Comparison of ENCODE assay signal across 1 cellular context in the genomic region with DNA sequence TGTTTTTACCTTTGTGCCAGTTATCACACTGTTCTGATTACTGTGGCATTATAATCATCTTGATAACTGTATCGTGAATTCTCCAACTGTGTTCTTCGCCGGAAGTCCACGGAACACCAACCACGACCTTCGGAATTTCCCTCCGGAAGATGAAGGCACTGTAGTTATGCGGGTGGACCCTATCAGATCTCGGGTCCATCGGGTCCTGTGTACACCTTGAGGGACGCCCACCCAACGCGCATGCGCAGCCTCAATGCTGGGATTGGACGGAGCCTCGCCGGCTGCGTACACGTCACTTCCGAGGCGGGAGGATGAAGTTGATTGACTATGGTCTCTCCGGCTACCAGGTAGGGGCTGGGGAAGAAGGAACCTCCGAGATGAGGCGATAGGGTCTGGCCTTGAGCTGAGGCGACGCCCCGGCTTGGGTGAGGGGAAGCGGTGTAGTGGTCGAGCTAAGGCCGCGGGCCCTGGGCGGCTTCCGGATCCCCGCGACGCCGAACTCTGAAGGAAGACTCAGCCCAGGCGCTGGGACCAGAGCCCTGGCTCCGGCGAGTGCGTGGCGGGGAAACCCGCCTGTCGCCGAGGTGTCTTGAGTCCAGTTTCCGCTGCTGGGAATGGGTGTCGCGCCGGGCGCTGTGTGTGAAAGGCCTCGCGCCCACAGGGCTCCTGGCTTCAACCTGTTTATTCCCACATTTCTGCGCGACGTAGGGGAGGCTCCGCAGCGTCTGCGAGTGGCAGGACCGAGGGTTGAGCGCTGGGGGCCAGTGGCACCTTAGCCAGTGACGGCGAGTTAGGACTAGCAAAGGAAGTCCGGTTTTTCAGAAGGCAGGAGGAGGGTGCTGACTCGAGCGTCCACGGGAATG.
A peak's percentile ranks its signal among the peaks of the same experiment; 100 is the strongest.
TF ChIP-seq lines count a peak whose summit lies in the region.

A gene with protein sequence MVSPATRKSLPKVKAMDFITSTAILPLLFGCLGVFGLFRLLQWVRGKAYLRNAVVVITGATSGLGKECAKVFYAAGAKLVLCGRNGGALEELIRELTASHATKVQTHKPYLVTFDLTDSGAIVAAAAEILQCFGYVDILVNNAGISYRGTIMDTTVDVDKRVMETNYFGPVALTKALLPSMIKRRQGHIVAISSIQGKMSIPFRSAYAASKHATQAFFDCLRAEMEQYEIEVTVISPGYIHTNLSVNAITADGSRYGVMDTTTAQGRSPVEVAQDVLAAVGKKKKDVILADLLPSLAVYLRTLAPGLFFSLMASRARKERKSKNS (plus strand): TSS at position 320 of the 863 bp plus-strand sequence. CDS start 8 bp downstream, at position 328.

TF ChIP-seq in HepG2, 621 proteins besides CTCF, POLR2A, EP300 and RAD21 (continued from another document and continues in another):
- no peak for TF ChIP-seq RBM39 (IDR thresholded peaks at IDR 0.05; ENCODE audit: low read depth, low read length, poor library complexity, severe bottlenecking)
- TF ChIP-seq FOXA3 (CRISPR knock-in tag; IDR thresholded peaks at IDR 0.05) = peak; percentile 83
- TF ChIP-seq, protein P1, sequence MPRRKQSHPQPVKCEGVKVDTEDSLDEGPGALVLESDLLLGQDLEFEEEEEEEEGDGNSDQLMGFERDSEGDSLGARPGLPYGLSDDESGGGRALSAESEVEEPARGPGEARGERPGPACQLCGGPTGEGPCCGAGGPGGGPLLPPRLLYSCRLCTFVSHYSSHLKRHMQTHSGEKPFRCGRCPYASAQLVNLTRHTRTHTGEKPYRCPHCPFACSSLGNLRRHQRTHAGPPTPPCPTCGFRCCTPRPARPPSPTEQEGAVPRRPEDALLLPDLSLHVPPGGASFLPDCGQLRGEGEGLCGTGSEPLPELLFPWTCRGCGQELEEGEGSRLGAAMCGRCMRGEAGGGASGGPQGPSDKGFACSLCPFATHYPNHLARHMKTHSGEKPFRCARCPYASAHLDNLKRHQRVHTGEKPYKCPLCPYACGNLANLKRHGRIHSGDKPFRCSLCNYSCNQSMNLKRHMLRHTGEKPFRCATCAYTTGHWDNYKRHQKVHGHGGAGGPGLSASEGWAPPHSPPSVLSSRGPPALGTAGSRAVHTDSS (CRISPR knock-in tag; conservative IDR thresholded peaks at IDR 0.05) = no peak
- no peak for TF ChIP-seq ARID2 (CRISPR knock-in tag; IDR thresholded peaks at IDR 0.05; ENCODE audit: borderline replicate concordance)
- TF ChIP-seq, protein P2, sequence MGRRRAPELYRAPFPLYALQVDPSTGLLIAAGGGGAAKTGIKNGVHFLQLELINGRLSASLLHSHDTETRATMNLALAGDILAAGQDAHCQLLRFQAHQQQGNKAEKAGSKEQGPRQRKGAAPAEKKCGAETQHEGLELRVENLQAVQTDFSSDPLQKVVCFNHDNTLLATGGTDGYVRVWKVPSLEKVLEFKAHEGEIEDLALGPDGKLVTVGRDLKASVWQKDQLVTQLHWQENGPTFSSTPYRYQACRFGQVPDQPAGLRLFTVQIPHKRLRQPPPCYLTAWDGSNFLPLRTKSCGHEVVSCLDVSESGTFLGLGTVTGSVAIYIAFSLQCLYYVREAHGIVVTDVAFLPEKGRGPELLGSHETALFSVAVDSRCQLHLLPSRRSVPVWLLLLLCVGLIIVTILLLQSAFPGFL (CRISPR knock-in tag; IDR thresholded peaks at IDR 0.05) = no peak
- TF ChIP-seq ZNF235 (CRISPR knock-in tag; IDR thresholded peaks at IDR 0.05; ENCODE audit: borderline replicate concordance) = no peak
- peak; percentile 93; the same call in 1 of the 2 replicates for TF ChIP-seq ZNF337 (CRISPR knock-in tag; IDR thresholded peaks at IDR 0.05; ENCODE audit: borderline replicate concordance, low read depth)
- TF ChIP-seq NCOA1 (CRISPR knock-in tag; IDR thresholded peaks at IDR 0.05) = no peak; the same call in 1 of the 2 replicates
- TF ChIP-seq NFE2L2 (IDR thresholded peaks at IDR 0.05; ENCODE audit: low read length) = no peak
- no peak for TF ChIP-seq RORA (CRISPR knock-in tag; IDR thresholded peaks at IDR 0.05)
- TF ChIP-seq ZNF431 (CRISPR knock-in tag; IDR thresholded peaks at IDR 0.05; ENCODE audit: borderline replicate concordance, low read depth) = no peak
- no peak for TF ChIP-seq ZNF75D (CRISPR knock-in tag; IDR thresholded peaks at IDR 0.05; ENCODE audit: borderline replicate concordance)
- no peak; the same call in 1 of the 2 replicates for TF ChIP-seq ZNF766 (CRISPR knock-in tag; IDR thresholded peaks at IDR 0.05; ENCODE audit: borderline replicate concordance)
- no peak for TF ChIP-seq ZFP62 (CRISPR knock-in tag; IDR thresholded peaks at IDR 0.05)
- no peak for TF ChIP-seq PTBP1 (IDR thresholded peaks at IDR 0.05; ENCODE audit: low read depth, low read length, poor library complexity, severe bottlenecking)
- TF ChIP-seq TOPORS (CRISPR knock-in tag; IDR thresholded peaks at IDR 0.05) = no peak
- no peak for TF ChIP-seq ZNF329 (CRISPR knock-in tag; IDR thresholded peaks at IDR 0.05; ENCODE audit: low read depth)
- TF ChIP-seq ZNF720 (CRISPR knock-in tag; IDR thresholded peaks at IDR 0.05) = no peak
- TF ChIP-seq, protein P3, sequence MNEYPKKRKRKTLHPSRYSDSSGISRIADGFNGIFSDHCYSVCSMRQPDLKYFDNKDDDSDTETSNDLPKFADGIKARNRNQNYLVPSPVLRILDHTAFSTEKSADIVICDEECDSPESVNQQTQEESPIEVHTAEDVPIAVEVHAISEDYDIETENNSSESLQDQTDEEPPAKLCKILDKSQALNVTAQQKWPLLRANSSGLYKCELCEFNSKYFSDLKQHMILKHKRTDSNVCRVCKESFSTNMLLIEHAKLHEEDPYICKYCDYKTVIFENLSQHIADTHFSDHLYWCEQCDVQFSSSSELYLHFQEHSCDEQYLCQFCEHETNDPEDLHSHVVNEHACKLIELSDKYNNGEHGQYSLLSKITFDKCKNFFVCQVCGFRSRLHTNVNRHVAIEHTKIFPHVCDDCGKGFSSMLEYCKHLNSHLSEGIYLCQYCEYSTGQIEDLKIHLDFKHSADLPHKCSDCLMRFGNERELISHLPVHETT (CRISPR knock-in tag; conservative IDR thresholded peaks at IDR 0.05) = no peak
- TF ChIP-seq, protein P4, sequence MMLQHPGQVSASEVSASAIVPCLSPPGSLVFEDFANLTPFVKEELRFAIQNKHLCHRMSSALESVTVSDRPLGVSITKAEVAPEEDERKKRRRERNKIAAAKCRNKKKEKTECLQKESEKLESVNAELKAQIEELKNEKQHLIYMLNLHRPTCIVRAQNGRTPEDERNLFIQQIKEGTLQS (CRISPR knock-in tag; IDR thresholded peaks at IDR 0.05) = no peak; the same call in 1 of the 2 replicates
- peak; percentile 55; the same call in 1 of the 2 replicates for TF ChIP-seq PHF20 (CRISPR knock-in tag; IDR thresholded peaks at IDR 0.05)
- peak; percentile 57; the same call in 1 of the 2 replicates for TF ChIP-seq SRY (CRISPR knock-in tag; IDR thresholded peaks at IDR 0.05)
- TF ChIP-seq RXRB (CRISPR knock-in tag; IDR thresholded peaks at IDR 0.05; ENCODE audit: borderline replicate concordance) = peak; percentile 48; the same call in 1 of the 2 replicates
- TF ChIP-seq, protein P5, sequence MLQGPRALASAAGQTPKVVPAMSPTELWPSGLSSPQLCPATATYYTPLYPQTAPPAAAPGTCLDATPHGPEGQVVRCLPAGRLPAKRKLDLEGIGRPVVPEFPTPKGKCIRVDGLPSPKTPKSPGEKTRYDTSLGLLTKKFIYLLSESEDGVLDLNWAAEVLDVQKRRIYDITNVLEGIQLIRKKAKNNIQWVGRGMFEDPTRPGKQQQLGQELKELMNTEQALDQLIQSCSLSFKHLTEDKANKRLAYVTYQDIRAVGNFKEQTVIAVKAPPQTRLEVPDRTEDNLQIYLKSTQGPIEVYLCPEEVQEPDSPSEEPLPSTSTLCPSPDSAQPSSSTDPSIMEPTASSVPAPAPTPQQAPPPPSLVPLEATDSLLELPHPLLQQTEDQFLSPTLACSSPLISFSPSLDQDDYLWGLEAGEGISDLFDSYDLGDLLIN (CRISPR knock-in tag; IDR thresholded peaks at IDR 0.05; ENCODE audit: borderline replicate concordance) = no peak
- no peak for TF ChIP-seq TBX3 (IDR thresholded peaks at IDR 0.05; ENCODE audit: borderline replicate concordance)
- peak; percentile 92 for TF ChIP-seq CREM (IDR thresholded peaks at IDR 0.05)
- TF ChIP-seq CREM (CRISPR knock-in tag; IDR thresholded peaks at IDR 0.05) = 0 out of 2 replicates have a peak, but pooled peaks have one; percentile 41
- TF ChIP-seq, protein P6, sequence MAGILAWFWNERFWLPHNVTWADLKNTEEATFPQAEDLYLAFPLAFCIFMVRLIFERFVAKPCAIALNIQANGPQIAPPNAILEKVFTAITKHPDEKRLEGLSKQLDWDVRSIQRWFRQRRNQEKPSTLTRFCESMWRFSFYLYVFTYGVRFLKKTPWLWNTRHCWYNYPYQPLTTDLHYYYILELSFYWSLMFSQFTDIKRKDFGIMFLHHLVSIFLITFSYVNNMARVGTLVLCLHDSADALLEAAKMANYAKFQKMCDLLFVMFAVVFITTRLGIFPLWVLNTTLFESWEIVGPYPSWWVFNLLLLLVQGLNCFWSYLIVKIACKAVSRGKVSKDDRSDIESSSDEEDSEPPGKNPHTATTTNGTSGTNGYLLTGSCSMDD (CRISPR knock-in tag; IDR thresholded peaks at IDR 0.05) = no peak
- no peak for TF ChIP-seq CBX5 (CRISPR knock-in tag; IDR thresholded peaks at IDR 0.05; ENCODE audit: borderline replicate concordance)
- TF ChIP-seq, protein P7, sequence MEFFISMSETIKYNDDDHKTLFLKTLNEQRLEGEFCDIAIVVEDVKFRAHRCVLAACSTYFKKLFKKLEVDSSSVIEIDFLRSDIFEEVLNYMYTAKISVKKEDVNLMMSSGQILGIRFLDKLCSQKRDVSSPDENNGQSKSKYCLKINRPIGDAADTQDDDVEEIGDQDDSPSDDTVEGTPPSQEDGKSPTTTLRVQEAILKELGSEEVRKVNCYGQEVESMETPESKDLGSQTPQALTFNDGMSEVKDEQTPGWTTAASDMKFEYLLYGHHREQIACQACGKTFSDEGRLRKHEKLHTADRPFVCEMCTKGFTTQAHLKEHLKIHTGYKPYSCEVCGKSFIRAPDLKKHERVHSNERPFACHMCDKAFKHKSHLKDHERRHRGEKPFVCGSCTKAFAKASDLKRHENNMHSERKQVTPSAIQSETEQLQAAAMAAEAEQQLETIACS (CRISPR knock-in tag; IDR thresholded peaks at IDR 0.05) = no peak
- TF ChIP-seq, protein P8, sequence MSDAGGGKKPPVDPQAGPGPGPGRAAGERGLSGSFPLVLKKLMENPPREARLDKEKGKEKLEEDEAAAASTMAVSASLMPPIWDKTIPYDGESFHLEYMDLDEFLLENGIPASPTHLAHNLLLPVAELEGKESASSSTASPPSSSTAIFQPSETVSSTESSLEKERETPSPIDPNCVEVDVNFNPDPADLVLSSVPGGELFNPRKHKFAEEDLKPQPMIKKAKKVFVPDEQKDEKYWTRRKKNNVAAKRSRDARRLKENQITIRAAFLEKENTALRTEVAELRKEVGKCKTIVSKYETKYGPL (CRISPR knock-in tag; IDR thresholded peaks at IDR 0.05) = no peak
- TF ChIP-seq KLF15 (CRISPR knock-in tag; IDR thresholded peaks at IDR 0.05; ENCODE audit: borderline replicate concordance) = no peak
- TF ChIP-seq KDM1A (CRISPR knock-in tag; IDR thresholded peaks at IDR 0.05) = 0 out of 2 replicates have a peak, but pooled peaks have one; percentile 38
- no peak for TF ChIP-seq ZNF225 (CRISPR knock-in tag; IDR thresholded peaks at IDR 0.05)
- peak; percentile 91 for TF ChIP-seq SRSF1 (optimal IDR thresholded peaks at IDR 0.05; ENCODE audit: low read depth, low read length)
- TF ChIP-seq, protein P9, sequence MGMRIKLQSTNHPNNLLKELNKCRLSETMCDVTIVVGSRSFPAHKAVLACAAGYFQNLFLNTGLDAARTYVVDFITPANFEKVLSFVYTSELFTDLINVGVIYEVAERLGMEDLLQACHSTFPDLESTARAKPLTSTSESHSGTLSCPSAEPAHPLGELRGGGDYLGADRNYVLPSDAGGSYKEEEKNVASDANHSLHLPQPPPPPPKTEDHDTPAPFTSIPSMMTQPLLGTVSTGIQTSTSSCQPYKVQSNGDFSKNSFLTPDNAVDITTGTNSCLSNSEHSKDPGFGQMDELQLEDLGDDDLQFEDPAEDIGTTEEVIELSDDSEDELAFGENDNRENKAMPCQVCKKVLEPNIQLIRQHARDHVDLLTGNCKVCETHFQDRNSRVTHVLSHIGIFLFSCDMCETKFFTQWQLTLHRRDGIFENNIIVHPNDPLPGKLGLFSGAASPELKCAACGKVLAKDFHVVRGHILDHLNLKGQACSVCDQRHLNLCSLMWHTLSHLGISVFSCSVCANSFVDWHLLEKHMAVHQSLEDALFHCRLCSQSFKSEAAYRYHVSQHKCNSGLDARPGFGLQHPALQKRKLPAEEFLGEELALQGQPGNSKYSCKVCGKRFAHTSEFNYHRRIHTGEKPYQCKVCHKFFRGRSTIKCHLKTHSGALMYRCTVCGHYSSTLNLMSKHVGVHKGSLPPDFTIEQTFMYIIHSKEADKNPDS (CRISPR knock-in tag; IDR thresholded peaks at IDR 0.05) = no peak
- TF ChIP-seq HES4 (CRISPR knock-in tag; IDR thresholded peaks at IDR 0.05; ENCODE audit: borderline replicate concordance) = no peak; the same call in 1 of the 2 replicates
- peak; percentile 68; the same call in 1 of the 2 replicates for TF ChIP-seq ZMYM2 (CRISPR knock-in tag; IDR thresholded peaks at IDR 0.05)
- TF ChIP-seq, protein P10, sequence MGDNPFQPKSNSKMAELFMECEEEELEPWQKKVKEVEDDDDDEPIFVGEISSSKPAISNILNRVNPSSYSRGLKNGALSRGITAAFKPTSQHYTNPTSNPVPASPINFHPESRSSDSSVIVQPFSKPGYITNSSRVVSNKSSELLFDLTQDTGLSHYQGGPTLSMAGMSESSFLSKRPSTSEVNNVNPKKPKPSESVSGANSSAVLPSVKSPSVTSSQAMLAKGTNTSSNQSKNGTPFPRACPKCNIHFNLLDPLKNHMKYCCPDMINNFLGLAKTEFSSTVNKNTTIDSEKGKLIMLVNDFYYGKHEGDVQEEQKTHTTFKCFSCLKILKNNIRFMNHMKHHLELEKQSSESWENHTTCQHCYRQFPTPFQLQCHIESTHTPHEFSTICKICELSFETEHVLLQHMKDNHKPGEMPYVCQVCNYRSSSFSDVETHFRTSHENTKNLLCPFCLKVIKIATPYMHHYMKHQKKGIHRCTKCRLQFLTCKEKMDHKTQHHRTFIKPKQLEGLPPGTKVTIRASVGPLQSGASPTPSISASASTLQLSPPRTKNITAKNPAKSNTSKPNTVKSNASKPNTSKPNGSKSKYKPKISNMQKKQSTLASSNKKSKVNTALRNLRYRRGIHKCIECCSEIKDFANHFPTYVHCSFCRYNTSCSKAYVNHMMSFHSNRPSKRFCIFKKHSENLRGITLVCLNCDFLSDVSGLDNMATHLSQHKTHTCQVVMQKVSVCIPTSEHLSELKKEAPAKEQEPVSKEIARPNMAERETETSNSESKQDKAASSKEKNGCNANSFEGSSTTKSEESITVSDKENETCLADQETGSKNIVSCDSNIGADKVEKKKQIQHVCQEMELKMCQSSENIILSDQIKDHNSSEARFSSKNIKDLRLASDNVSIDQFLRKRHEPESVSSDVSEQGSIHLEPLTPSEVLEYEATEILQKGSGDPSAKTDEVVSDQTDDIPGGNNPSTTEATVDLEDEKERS (CRISPR knock-in tag; IDR thresholded peaks at IDR 0.05) = peak; percentile 72; the same call in 1 of the 2 replicates
- no peak for TF ChIP-seq CENPX (CRISPR knock-in tag; IDR thresholded peaks at IDR 0.05)
- TF ChIP-seq FIP1L1 (IDR thresholded peaks at IDR 0.05; ENCODE audit: borderline replicate concordance, insufficient read depth, low read depth, low read length) = no peak
